In genomic region chr11:129895126-129896041, GRCh38 we compare ENCODE assay signal across 8 cellular contexts. TPM values are rescaled to one million over a fixed set of nuclear protein-coding genes. Genes with fewer than 3 reads are reported as not detected.
DNase-seq lines count a peak whose midpoint lies in the region; ATAC-seq and TF ChIP-seq lines count a peak whose summit lies in the region.

Gene NFRKB (minus strand): TSS chr11:129895578. CDS start chr11:129892849, 2,729 bp downstream.

- ATAC-seq in GM18873 (IDR thresholded peaks at IDR 0.05; ENCODE audit: low FRiP score, unreplicated experiment) = peak; percentile 84
- ATAC-seq in HG03139 (IDR thresholded peaks at IDR 0.05; ENCODE audit: unreplicated experiment) = peak; percentile 97

- H3K27me3 ChIP-seq in kidney epithelial cell (ENCODE audit: control insufficient read depth, insufficient read depth, low read length) = no peaks in the 10 kb centered on the region

- DNase-seq in AG08396 (ENCODE audit: low spot score) (peak; percentile 99), NCI-H226 (peak; percentile 59), cerebellum (ENCODE audit: low spot score) (peak; percentile 95), kidney epithelial cell (ENCODE audit: low read depth) (no peak)
- DNase-seq in activated CD4-positive, alpha-beta T cell treated with anti-CD3 and anti-CD28 coated beads for 1 hour = peak; percentile 79
- peak; percentile 62 to 87 for DNase-seq in stimulated activated CD4-positive, alpha-beta T cell treated with anti-CD3 and anti-CD28 coated beads, Interleukin-15, amount 100 ng/mL, for 48 hours (ENCODE audit: low read depth in 2 of 2)

- H3K4me3 ChIP-seq in kidney epithelial cell (ENCODE audit: low read depth, low read length) = peak within 1 kb of the TSS; percentile 95

- no peaks in the 10 kb centered on the region for H3K36me3 ChIP-seq in kidney epithelial cell (ENCODE audit: control insufficient read depth, insufficient read depth, low read length)

- TF ChIP-seq CTCF in kidney epithelial cell (IDR thresholded peaks at IDR 0.05; ENCODE audit: insufficient read depth, low read length, poor library complexity, severe bottlenecking) = no peak

RNA-seq across cellular contexts. Expression of gene NFRKB, which starts in this region (rescaled TPM):
- total RNA-seq in cerebellum = 23.3 TPM
- 30.1 and 31.7 TPM in 2 replicates for total RNA-seq in kidney epithelial cell
